Comparison of ENCODE assay signal across 30 cellular contexts in genomic region chr4:52203351-52203750, GRCh38.
"Had no signal": no experiment of that assay in that cellular context is flagged by ENCODE, and none has a peak within 500 bp of the region (broad histone marks: within the 10 kb centered on the region; RNA-seq: fewer than 3 reads in every experiment).

No MANE protein-coding gene starts in this region.

- H3K9me3 ChIP-seq: ascending aorta, breast epithelium, gastroesophageal sphincter had no signal

- H3K4me3 ChIP-seq: ascending aorta, breast epithelium, cardiac muscle cell, coronary artery, dorsolateral prefrontal cortex, gastroesophageal sphincter had no signal

- H3K27me3 ChIP-seq: ascending aorta, breast epithelium, cardiac muscle cell, gastroesophageal sphincter had no signal

- H3K27me3 Mint-ChIP-seq: activated CD4-positive, alpha-beta memory T cell treated with anti-CD3 and anti-CD28 coated beads, Interleukin-2, amount 10 ng/mL, durations not matched to agents 7 days and 5 days; activated CD4-positive, alpha-beta T cell treated with anti-CD3 and anti-CD28 coated beads, Interleukin-2, amount 10 ng/mL, durations not matched to agents 7 days and 5 days; activated naive CD4-positive, alpha-beta T cell treated with anti-CD3 and anti-CD28 coated beads, Interleukin-2, amount 10 ng/mL, durations not matched to agents 7 days and 5 days; activated naive CD8-positive, alpha-beta T cell treated with anti-CD3 and anti-CD28 coated beads, Interleukin-2, amount 10 ng/mL, durations not matched to agents 7 days and 5 days; activated T-cell treated with anti-CD3 and anti-CD28 coated beads, Interleukin-2, amount 50 U/mL, for 24 hours; dendritic cell treated with granulocyte-macrophage colony-stimulating factor and Interleukin-4, amounts not matched to agents 40 ng/mL and 50 ng/mL, for 4 days had no signal

- DNase-seq: activated CD4-positive, alpha-beta memory T cell treated with anti-CD3 and anti-CD28 coated beads, Interleukin-2, amount 10 ng/mL, durations not matched to agents 7 days and 5 days; activated CD4-positive, alpha-beta T cell treated with anti-CD3 and anti-CD28 coated beads for 1 hour; activated CD4-positive, alpha-beta T cell treated with anti-CD3 and anti-CD28 coated beads for 4 hours; activated CD4-positive, alpha-beta T cell treated with anti-CD3 and anti-CD28 coated beads, Interleukin-2, amount 10 ng/mL, durations not matched to agents 7 days and 5 days; activated CD4-positive, alpha-beta T cell treated with anti-CD3 and anti-CD28 coated beads, Interleukin-2, amount 50 U/mL, for 4 hours; activated CD8-positive, alpha-beta memory T cell treated with anti-CD3 and anti-CD28 coated beads, Interleukin-2, amount 50 U/mL, for 48 hours; activated gamma-delta T cell; activated naive CD4-positive, alpha-beta T cell; activated naive CD4-positive, alpha-beta T cell treated with anti-CD3 and anti-CD28 coated beads, Interleukin-2, amount 10 ng/mL, durations not matched to agents 7 days and 5 days; activated naive CD8-positive, alpha-beta T cell treated with anti-CD3 and anti-CD28 coated beads, Interleukin-2, amount 10 ng/mL, durations not matched to agents 7 days and 5 days; activated T-cell treated with anti-CD3 and anti-CD28 coated beads for 4 hours; activated T-cell treated with anti-CD3 and anti-CD28 coated beads, Interleukin-2, amount 50 U/mL, for 24 hours; activated T-cell treated with anti-CD3 and anti-CD28 coated beads, Interleukin-2, amount 50 U/mL, for 72 hours; central memory CD4-positive, alpha-beta T cell; cerebellar nuclear complex; dorsolateral prefrontal cortex; effector memory CD4-positive, alpha-beta T cell; endodermal cell; foreskin melanocyte; T-helper 2 cell had no signal

- H3K36me3 ChIP-seq: ascending aorta, breast epithelium, cardiac muscle cell, gastroesophageal sphincter had no signal

- H3K4me3 Mint-ChIP-seq: activated CD4-positive, alpha-beta memory T cell treated with anti-CD3 and anti-CD28 coated beads, Interleukin-2, amount 10 ng/mL, durations not matched to agents 7 days and 5 days; activated CD4-positive, alpha-beta T cell treated with anti-CD3 and anti-CD28 coated beads, Interleukin-2, amount 10 ng/mL, durations not matched to agents 7 days and 5 days; activated naive CD4-positive, alpha-beta T cell treated with anti-CD3 and anti-CD28 coated beads, Interleukin-2, amount 10 ng/mL, durations not matched to agents 7 days and 5 days; activated naive CD8-positive, alpha-beta T cell treated with anti-CD3 and anti-CD28 coated beads, Interleukin-2, amount 10 ng/mL, durations not matched to agents 7 days and 5 days; activated T-cell treated with anti-CD3 and anti-CD28 coated beads, Interleukin-2, amount 50 U/mL, for 24 hours; activated T-cell treated with anti-CD3 and anti-CD28 coated beads, Interleukin-2, amount 50 U/mL, for 72 hours; brain; dendritic cell treated with granulocyte-macrophage colony-stimulating factor and Interleukin-4, amounts not matched to agents 40 ng/mL and 50 ng/mL, for 4 days; endodermal cell; WTC11 had no signal

- H3K4me1 ChIP-seq: breast epithelium had no signal

- H3K36me3 Mint-ChIP-seq: activated naive CD4-positive, alpha-beta T cell treated with anti-CD3 and anti-CD28 coated beads, Interleukin-2, amount 10 ng/mL, durations not matched to agents 7 days and 5 days; activated naive CD4-positive, alpha-beta T cell treated with anti-CD3 and anti-CD28 coated beads, Interleukin-2, amount 50 U/mL, for 72 hours; brain; WTC11 had no signal

- H3K27ac ChIP-seq: ascending aorta, breast epithelium, cardiac muscle cell, coronary artery, dorsolateral prefrontal cortex, gastroesophageal sphincter, VCaP had no signal

- H3K27ac Mint-ChIP-seq: activated CD4-positive, alpha-beta memory T cell treated with anti-CD3 and anti-CD28 coated beads, Interleukin-2, amount 10 ng/mL, durations not matched to agents 7 days and 5 days; activated CD4-positive, alpha-beta T cell treated with anti-CD3 and anti-CD28 coated beads, Interleukin-2, amount 10 ng/mL, durations not matched to agents 7 days and 5 days; activated naive CD4-positive, alpha-beta T cell treated with anti-CD3 and anti-CD28 coated beads, Interleukin-2, amount 10 ng/mL, durations not matched to agents 7 days and 5 days; activated naive CD4-positive, alpha-beta T cell treated with anti-CD3 and anti-CD28 coated beads, Interleukin-2, amount 50 U/mL, for 72 hours; activated naive CD8-positive, alpha-beta T cell treated with anti-CD3 and anti-CD28 coated beads, Interleukin-2, amount 10 ng/mL, durations not matched to agents 7 days and 5 days; activated T-cell treated with anti-CD3 and anti-CD28 coated beads, Interleukin-2, amount 50 U/mL, for 24 hours; activated T-cell treated with anti-CD3 and anti-CD28 coated beads, Interleukin-2, amount 50 U/mL, for 72 hours; brain; dendritic cell treated with granulocyte-macrophage colony-stimulating factor and Interleukin-4, amounts not matched to agents 40 ng/mL and 50 ng/mL, for 4 days; endodermal cell; WTC11 had no signal

- H3K4me1 Mint-ChIP-seq: activated CD4-positive, alpha-beta memory T cell treated with anti-CD3 and anti-CD28 coated beads, Interleukin-2, amount 10 ng/mL, durations not matched to agents 7 days and 5 days; activated CD4-positive, alpha-beta T cell treated with anti-CD3 and anti-CD28 coated beads, Interleukin-2, amount 10 ng/mL, durations not matched to agents 7 days and 5 days; activated naive CD4-positive, alpha-beta T cell treated with anti-CD3 and anti-CD28 coated beads, Interleukin-2, amount 10 ng/mL, durations not matched to agents 7 days and 5 days; activated naive CD8-positive, alpha-beta T cell treated with anti-CD3 and anti-CD28 coated beads, Interleukin-2, amount 10 ng/mL, durations not matched to agents 7 days and 5 days had no signal
